8 cellular contexts compared by ENCODE assay signal in the genomic region with DNA sequence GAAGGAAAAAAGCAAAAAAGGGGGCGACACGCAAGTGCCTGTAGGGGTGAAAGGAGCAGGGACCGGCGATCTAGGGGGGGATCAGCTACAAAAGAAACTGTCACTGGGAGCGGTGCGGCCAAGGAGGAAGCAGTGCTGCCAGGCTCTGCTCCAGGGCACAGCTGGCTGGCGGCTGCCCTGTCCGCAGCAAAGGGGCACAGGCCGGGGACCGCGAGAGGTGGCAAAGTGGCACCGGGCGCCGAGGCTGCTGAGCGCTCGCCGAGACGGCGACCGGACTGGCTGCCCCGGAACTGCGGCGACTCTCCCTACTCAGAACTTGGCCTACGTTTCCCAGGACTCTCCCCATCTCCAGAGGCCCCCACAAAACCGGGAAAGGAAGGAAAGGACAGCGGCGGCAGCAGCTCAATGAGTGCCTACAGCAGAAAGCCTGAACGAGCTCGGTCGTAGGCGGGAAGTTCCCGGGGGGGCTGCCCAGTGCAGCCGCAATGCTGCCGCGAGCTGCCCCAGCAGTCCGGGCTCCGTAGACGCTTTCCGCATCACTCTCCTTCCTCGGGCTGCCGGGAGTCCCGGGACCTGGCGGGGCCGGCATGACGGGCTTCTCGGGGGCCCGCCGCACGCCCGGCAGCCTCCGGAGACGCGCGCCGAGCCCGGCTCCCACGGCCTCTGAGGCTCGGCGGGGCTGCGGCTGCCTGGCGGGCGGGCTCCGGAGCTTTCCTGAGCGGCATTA. TPM values are rescaled to one million over a fixed set of nuclear protein-coding genes. Genes with fewer than 3 reads are reported as not detected.
DNase-seq lines count a peak whose midpoint lies in the region; ATAC-seq and TF ChIP-seq lines count a peak whose summit lies in the region.

No MANE protein-coding gene starts in this region.

- H3K4me3 Mint-ChIP-seq in CD4-positive, alpha-beta T cell, result peak overlapping the region; percentile 100

- POLR2A ChIA-PET in CD4-positive, alpha-beta T cell (lab: Charles Lee), result interaction anchor here (0.8 to 4.0 kb wide), 9 partner anchors 9 to 910 kb away, joined by 3 to 108 read pairs (median 7); a partner anchor contains a TSS

- H3K4me1 Mint-ChIP-seq in CD4-positive, alpha-beta T cell (ENCODE audit: low read depth), result peaks cover 26% of the 10 kb centered on the region

- H3K9me3 ChIP-seq in CD4-positive, alpha-beta T cell (ENCODE audit: control insufficient read depth, low read length), result no peaks in the 10 kb centered on the region
- no peaks in the 10 kb centered on the region for H3K9me3 ChIP-seq in breast epithelium
- H3K9me3 ChIP-seq in spleen, result no peaks in the 10 kb centered on the region

- ATAC-seq in CD4-positive, alpha-beta T cell (ENCODE audit: poor library complexity), result peak; percentile 5
- ATAC-seq in GM19395 (IDR thresholded peaks at IDR 0.05; ENCODE audit: unreplicated experiment) (peak; percentile 24), HG03442 (IDR thresholded peaks at IDR 0.05; ENCODE audit: unreplicated experiment) (peak; percentile 14)

- intact Hi-C loops in CD4-positive, alpha-beta T cell (cut with DNase I, micrococcal nuclease), result loop anchor here (1.0 to 10.0 kb wide), 7 partner anchors 8 to 1396 kb away; a partner anchor contains a TSS
- intact Hi-C loops in breast epithelium (cut with DNase I; ENCODE audit: low total_unique reads) (no loop called here), spleen (cut with DNase I; ENCODE audit: low total_unique reads) (no loop called here)

- H3K4me3 ChIP-seq in breast epithelium (peak overlapping the region; percentile 84 to 88 (median 86)), spleen (peak overlapping the region; percentile 56 to 86 (median 80))

- peaks cover 20% of the 10 kb centered on the region for H3K36me3 Mint-ChIP-seq in CD4-positive, alpha-beta T cell (ENCODE audit: low read depth)

- no peak for TF ChIP-seq CTCF in CD4-positive, alpha-beta T cell (IDR thresholded peaks at IDR 0.05)
- TF ChIP-seq CTCF in breast epithelium (IDR thresholded peaks at IDR 0.05) (no peak), spleen (IDR thresholded peaks at IDR 0.05 in 8 of 11, conservative IDR thresholded peaks at IDR 0.05 in 3 of 11) (no peak)

- peak overlapping the region; percentile 89 for H3K27ac Mint-ChIP-seq in CD4-positive, alpha-beta T cell

- H3K27me3 Mint-ChIP-seq in CD4-positive, alpha-beta T cell, result no peaks in the 10 kb centered on the region

- 0 to 1% (median 0%) methylated on average over 20 to 64 of the region's 64 CpGs for WGBS in spleen, 5 donors

- H3K4me1 ChIP-seq in breast epithelium, result no peaks in the 10 kb centered on the region
- H3K4me1 ChIP-seq in spleen, result peaks cover 3 to 66% (median 28%) of the 10 kb centered on the region in 6 donors

- H3K27me3 ChIP-seq in CD4-positive, alpha-beta T cell (ENCODE audit: control insufficient read depth, insufficient read depth, low read length), result no peaks in the 10 kb centered on the region
- H3K27me3 ChIP-seq in breast epithelium (peaks cover 0 to 4% of the 10 kb centered on the region in 2 donors), spleen (replicated peaks in 1 of 7) (peaks cover 0 to 41% (median 4%) of the 10 kb centered on the region in 7 donors)

- DNase-seq in CD4-positive, alpha-beta T cell, result peak in 8 of 10 experiments; percentile 5 to 43 (median 17)
- DNase-seq in T-helper 22 cell (ENCODE audit: low read depth) (peak; percentile 44), breast epithelium (ENCODE audit: low spot score in 2 of 2) (no peak), inferior parietal cortex (ENCODE audit: extremely low spot score) (peak; percentile 34), spleen (peak; percentile 92), NCI-H2107 treated with DMSO at 0.1 percent for 48 hours (lab: John Stamatoyannopoulos, UW; ENCODE audit: unreplicated experiment) (no peak)

- no peaks in the 10 kb centered on the region for H3K9me3 Mint-ChIP-seq in CD4-positive, alpha-beta T cell

- peak overlapping the region; percentile 82 for H3K27ac ChIP-seq in CD4-positive, alpha-beta T cell (ENCODE audit: low read depth, low read length)
- H3K27ac ChIP-seq in breast epithelium (peak overlapping the region; percentile 92 to 96), spleen (peak overlapping the region; percentile 96 to 98 (median 97))

- H3K36me3 ChIP-seq in breast epithelium, result no peaks in the 10 kb centered on the region
- H3K36me3 ChIP-seq in spleen, result peaks cover 0 to 3% (median 0%) of the 10 kb centered on the region in 6 donors

- TF ChIP-seq POLR2A in breast epithelium (IDR thresholded peaks at IDR 0.05) (no peak), spleen (IDR thresholded peaks at IDR 0.05) (peak in 1 of 3 donors; percentile 17)

- CTCF ChIA-PET in CD4-positive, alpha-beta T cell (lab: Charles Lee), result interaction anchor here (1.1 to 4.8 kb wide), 5 partner anchors 9 to 39 kb away, joined by 4 to 23 read pairs (median 10); a partner anchor contains a TSS

RNA-seq across cellular contexts. Expression of a gene that starts 1.0 kb away (rescaled TPM):
- 1 to 10 TPM; 4.3 to 4.9 TPM for total RNA-seq in CD4-positive, alpha-beta T cell
- 10 to 100 TPM; 27.1 to 40.0 (median 31.1) TPM for total RNA-seq in breast epithelium
- 10 to 100 TPM in 4 of 7 donors, 1 to 10 TPM in 3; 6.9 to 18.2 (median 10.1) TPM for total RNA-seq in spleen
- polyA plus RNA-seq in spleen, result 10 to 100 TPM in 2 of 3 donors, 1 to 10 TPM in 1; 7.7 to 17.9 (median 17.6) TPM

RNA-seq across cellular contexts. Expression of a gene that starts 9.0 kb away (rescaled TPM):
- 10 to 100 TPM; 43.5 to 44.0 TPM for total RNA-seq in CD4-positive, alpha-beta T cell
- total RNA-seq in breast epithelium, result 10 to 100 TPM; 34.9 to 58.2 (median 42.0) TPM
- total RNA-seq in spleen, result 10 to 100 TPM; 36.2 to 58.7 (median 43.9) TPM
- 10 to 100 TPM; 16.7 to 20.0 (median 19.2) TPM for polyA plus RNA-seq in spleen

Comparison
In these comparisons a context has a peak if more than half of its experiments do, and no peak if none do; other contexts are left out.
1. DNase-seq: peak in CD4-positive, alpha-beta T cell (8 of 10), T-helper 22 cell (single experiment), inferior parietal cortex (single experiment) and spleen (single experiment); none in breast epithelium (0 of 2) and NCI-H2107 treated with DMSO at 0.1 percent for 48 hours (single experiment).
2. intact Hi-C loops: an anchor here in CD4-positive, alpha-beta T cell (1.0 to 10.0 kb wide); none called in breast epithelium and spleen.
3. Peak in every context shown above with its lines, with median percentiles within 50 percentile points of each other: ATAC-seq and H3K27ac ChIP-seq.